Comparison of ENCODE assay signal across 18 cellular contexts in the genomic region with DNA sequence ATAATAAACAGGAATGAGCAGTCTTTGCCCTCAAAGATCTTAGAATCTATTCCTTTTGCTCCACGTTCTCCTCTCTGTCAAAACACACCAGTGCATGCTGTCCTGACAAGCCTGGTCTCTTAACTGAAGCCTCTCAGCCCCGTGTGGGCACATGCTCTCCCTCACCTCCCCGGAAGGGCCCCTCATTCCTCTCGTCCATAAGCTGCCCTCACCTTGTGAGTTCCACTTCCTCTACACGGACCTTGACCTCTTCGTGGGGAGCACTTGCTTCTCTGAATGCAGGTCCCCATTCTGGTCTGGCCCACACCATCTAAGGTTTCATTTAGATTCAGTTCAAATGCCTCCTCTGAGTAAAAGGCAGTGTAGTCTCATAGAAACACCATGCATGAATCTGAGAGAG.
A peak's percentile ranks its signal among the peaks of the same experiment; 100 is the strongest.
DNase-seq lines count a peak whose midpoint lies in the region; ATAC-seq, FAIRE-seq and TF ChIP-seq lines count a peak whose summit lies in the region.
"Had no signal": no experiment of that assay in that cellular context is flagged by ENCODE, and none has a peak within 500 bp of the region (broad histone marks: within the 10 kb centered on the region; RNA-seq: fewer than 3 reads in every experiment).

No MANE protein-coding gene starts in this region.

- H3K4me1 ChIP-seq in GM12878 (ENCODE audit: control insufficient read depth, insufficient read depth, low read length), result peaks cover 42% of the 10 kb centered on the region

- H3K27ac ChIP-seq in GM12878 (ENCODE audit: control insufficient read depth, insufficient read depth), result peak overlapping the region; percentile 99
- H3K27ac ChIP-seq: C4-2B, PC-9 had no signal

- no peak for DNase-seq in GM12891 (ENCODE audit: insufficient read length, low spot score)
- DNase-seq in GM20000 (ENCODE audit: low spot score), result peak; percentile 22
- peak; percentile 52 for DNase-seq in GM12878 (ENCODE audit: low read depth, low spot score)
- DNase-seq in T-helper 2 cell, result no peak
- DNase-seq in DMS79 treated with DMSO at 0.1 percent for 48 hours (lab: John Stamatoyannopoulos, UW), result no peak
- DNase-seq in NCI-H146 treated with DMSO at 0.1 percent for 48 hours (lab: John Stamatoyannopoulos, UW; ENCODE audit: unreplicated experiment), result no peak
- DNase-seq in medulla oblongata (ENCODE audit: extremely low spot score), result no peak
- DNase-seq: ACHN, DND-41, GOT3, KG1, NCI-H1417 treated with DMSO at 0.1 percent for 48 hours, NCI-H1930, NCI-H226, NCI-H524, PC-9, T-helper 1 cell had no signal

- no peaks in the 10 kb centered on the region for H3K9me3 ChIP-seq in GM12878 (replicated peaks; ENCODE audit: control insufficient read depth, insufficient read depth, low read length)

- peak overlapping the region; percentile 62 for H2AFZ ChIP-seq in GM12878 (ENCODE audit: control insufficient read depth, low read depth, low read length)
- H2AFZ ChIP-seq: PC-9 had no signal

- H3K4me2 ChIP-seq in GM12878 (ENCODE audit: control insufficient read depth, insufficient read depth), result peak overlapping the region; percentile 71
- H3K4me2 ChIP-seq: PC-9 had no signal

- intact Hi-C loops in GM12878 (cut with micrococcal nuclease; ENCODE audit: unreplicated experiment), result loop anchor here (5.0 kb wide), 1 partner anchor 1657 kb away; no protein-coding TSS in a partner anchor

- BruUV-seq in GM12878 (replicated peaks; lab: Mats Ljungman, UMichigan), result no TSS peak

- WGBS in GM12878 (ENCODE audit: insufficient coverage, insufficient replicate concordance, low lambda C conversion rate, missing lambda C conversion rate), result 7% methylated on average over 6 of the region's 6 CpGs

- no peaks in the 10 kb centered on the region for H3K27me3 ChIP-seq in GM12878 (replicated peaks in 1 of 2; ENCODE audit: control insufficient read depth in 2 of 2, insufficient read depth in 2 of 2, low read length in 1 of 2)

- FAIRE-seq in GM12891 (lab: Jason Lieb, UNC) (peak; percentile 35), GM12878 (lab: Jason Lieb, UNC) (peak; percentile 44)

- no peaks in the 10 kb centered on the region for H4K20me1 ChIP-seq in GM12878 (ENCODE audit: control insufficient read depth, insufficient read depth)

- TF ChIP-seq CTCF in GM20000 (IDR thresholded peaks at IDR 0.05; ENCODE audit: extremely low read depth, missing control alignments) (no peak), GM12878 (IDR thresholded peaks at IDR 0.05 in 2 of 3, conservative IDR thresholded peaks at IDR 0.05 in 1 of 3; ENCODE audit: control insufficient read depth in 2 of 3, extremely low read depth in 1 of 3, insufficient read depth in 1 of 3, low read depth in 3 of 3, low read length in 3 of 3) (no peak)

- CTCF ChIA-PET in GM12878 (lab: Yijun Ruan, JAX), result interaction anchor here (0.9 to 6.1 kb wide), 3 partner anchors 22 to 200 kb away, joined by 3 to 34 read pairs (median 3); no protein-coding TSS in a partner anchor

- RAD21 ChIA-PET in GM12878 (lab: Charles Lee; ENCODE audit: unreplicated experiment), result interaction anchor here (0.7 to 2.2 kb wide), 2 partner anchors 28 to 171 kb away, joined by 3 to 7 read pairs; no protein-coding TSS in a partner anchor

- peaks cover 2% of the 10 kb centered on the region; the same call in 1 of the 2 replicates for H3K79me2 ChIP-seq in GM12878 (ENCODE audit: control insufficient read depth, insufficient read depth, low read length)

- ATAC-seq in GM12878, result peak; percentile 53

- H3K4me3 ChIP-seq in GM12878, result peak overlapping the region; percentile 20; the same call in 1 of the 2 replicates
- H3K4me3 ChIP-seq: PC-9 had no signal

- peak overlapping the region; percentile 53 for H3K9ac ChIP-seq in GM12878 (ENCODE audit: control insufficient read depth, insufficient read depth, low read length)

- TF ChIP-seq EP300 in GM12878 (IDR thresholded peaks at IDR 0.05; ENCODE audit: borderline replicate concordance in 1 of 2, control insufficient read depth in 1 of 2, low read depth in 2 of 2, low read length in 2 of 2), result peak in 1 of 2 experiments; percentile 35; a peak in 1 of 4 replicates

- SMC1A ChIA-PET in GM12878 (lab: Charles Lee; ENCODE audit: uncharacterized antibody, unreplicated experiment), result interaction anchor here (1.1 to 3.3 kb wide), 6 partner anchors 33 to 199 kb away, joined by 3 to 17 read pairs (median 8); no protein-coding TSS in a partner anchor

- no peaks in the 10 kb centered on the region for H3K36me3 ChIP-seq in GM12878 (ENCODE audit: control insufficient read depth in 2 of 2, insufficient read depth in 2 of 2, low read length in 1 of 2)

- TF ChIP-seq RAD21 in GM12878 (IDR thresholded peaks at IDR 0.05; ENCODE audit: insufficient read depth, low read depth, low read length), result no peak

- POLR2A ChIA-PET in GM12878 (lab: Charles Lee), result interaction anchor here (0.6 to 0.8 kb wide), 3 partner anchors 11 to 131 kb away, joined by 3 to 4 read pairs (median 3); no protein-coding TSS in a partner anchor

- in situ Hi-C loops in GM12878 (cut with MboI), result loop anchor here (5.0 to 10.0 kb wide), 2 partner anchors 97 to 1654 kb away; no protein-coding TSS in a partner anchor

- TF ChIP-seq POLR2A in GM12891 (IDR thresholded peaks at IDR 0.05; ENCODE audit: low read depth, low read length) (0 out of 2 replicates have a peak, but pooled peaks have one; percentile 10), GM12878 (IDR thresholded peaks at IDR 0.05; ENCODE audit: low read depth, low read length) (peak; percentile 42; the same call in 1 of the 2 replicates)

TF ChIP-seq in GM12891, 5 proteins besides CTCF, POLR2A, EP300 and RAD21:
- TF ChIP-seq PAX5 (IDR thresholded peaks at IDR 0.05; ENCODE audit: insufficient read depth, low read length, severe bottlenecking) (no peak), POU2F2 (IDR thresholded peaks at IDR 0.05; ENCODE audit: low read depth, low read length) (no peak), TAF1 (IDR thresholded peaks at IDR 0.05; ENCODE audit: low read depth, low read length) (no peak), POLR2AphosphoS5 (IDR thresholded peaks at IDR 0.05; ENCODE audit: low read depth, low read length) (no peak), SPI1 (IDR thresholded peaks at IDR 0.05; ENCODE audit: low read depth, low read length) (peak; percentile 80)

TF ChIP-seq in GM12878, 131 proteins besides CTCF, POLR2A, EP300 and RAD21 (continues in another document):
- TF ChIP-seq YBX1 (IDR thresholded peaks at IDR 0.05), result no peak
- TF ChIP-seq CEBPB (IDR thresholded peaks at IDR 0.05; ENCODE audit: borderline replicate concordance in 1 of 2, low read depth in 2 of 2, low read length in 2 of 2), result no peak
- TF ChIP-seq, protein P1, sequence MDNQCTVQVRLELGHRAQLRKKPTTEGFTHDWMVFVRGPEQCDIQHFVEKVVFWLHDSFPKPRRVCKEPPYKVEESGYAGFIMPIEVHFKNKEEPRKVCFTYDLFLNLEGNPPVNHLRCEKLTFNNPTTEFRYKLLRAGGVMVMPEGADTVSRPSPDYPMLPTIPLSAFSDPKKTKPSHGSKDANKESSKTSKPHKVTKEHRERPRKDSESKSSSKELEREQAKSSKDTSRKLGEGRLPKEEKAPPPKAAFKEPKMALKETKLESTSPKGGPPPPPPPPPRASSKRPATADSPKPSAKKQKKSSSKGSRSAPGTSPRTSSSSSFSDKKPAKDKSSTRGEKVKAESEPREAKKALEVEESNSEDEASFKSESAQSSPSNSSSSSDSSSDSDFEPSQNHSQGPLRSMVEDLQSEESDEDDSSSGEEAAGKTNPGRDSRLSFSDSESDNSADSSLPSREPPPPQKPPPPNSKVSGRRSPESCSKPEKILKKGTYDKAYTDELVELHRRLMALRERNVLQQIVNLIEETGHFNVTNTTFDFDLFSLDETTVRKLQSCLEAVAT (IDR thresholded peaks at IDR 0.05), result no peak
- no peak for TF ChIP-seq SMARCA5 (IDR thresholded peaks at IDR 0.05)
- TF ChIP-seq KDM1A (IDR thresholded peaks at IDR 0.05; ENCODE audit: borderline replicate concordance), result no peak
- TF ChIP-seq BMI1 (IDR thresholded peaks at IDR 0.05; ENCODE audit: borderline replicate concordance), result no peak
- no peak for TF ChIP-seq ATF7 (IDR thresholded peaks at IDR 0.05; ENCODE audit: low read depth)
- 0 out of 2 replicates have a peak, but pooled peaks have one; percentile 48 for TF ChIP-seq DPF2 (IDR thresholded peaks at IDR 0.05)
- no peak for TF ChIP-seq RAD51 (IDR thresholded peaks at IDR 0.05)
- TF ChIP-seq FOXK2 (IDR thresholded peaks at IDR 0.05), result no peak
- TF ChIP-seq MTA3 (IDR thresholded peaks at IDR 0.05; ENCODE audit: borderline replicate concordance, low read length), result no peak
- no peak for TF ChIP-seq GABPA (IDR thresholded peaks at IDR 0.05; ENCODE audit: low read depth)
- no peak for TF ChIP-seq STAT3 (IDR thresholded peaks at IDR 0.05; ENCODE audit: low read depth, low read length)
- no peak for TF ChIP-seq TCF3 (IDR thresholded peaks at IDR 0.05; ENCODE audit: borderline replicate concordance, insufficient read depth, low read depth, low read length)
- TF ChIP-seq, protein P2, sequence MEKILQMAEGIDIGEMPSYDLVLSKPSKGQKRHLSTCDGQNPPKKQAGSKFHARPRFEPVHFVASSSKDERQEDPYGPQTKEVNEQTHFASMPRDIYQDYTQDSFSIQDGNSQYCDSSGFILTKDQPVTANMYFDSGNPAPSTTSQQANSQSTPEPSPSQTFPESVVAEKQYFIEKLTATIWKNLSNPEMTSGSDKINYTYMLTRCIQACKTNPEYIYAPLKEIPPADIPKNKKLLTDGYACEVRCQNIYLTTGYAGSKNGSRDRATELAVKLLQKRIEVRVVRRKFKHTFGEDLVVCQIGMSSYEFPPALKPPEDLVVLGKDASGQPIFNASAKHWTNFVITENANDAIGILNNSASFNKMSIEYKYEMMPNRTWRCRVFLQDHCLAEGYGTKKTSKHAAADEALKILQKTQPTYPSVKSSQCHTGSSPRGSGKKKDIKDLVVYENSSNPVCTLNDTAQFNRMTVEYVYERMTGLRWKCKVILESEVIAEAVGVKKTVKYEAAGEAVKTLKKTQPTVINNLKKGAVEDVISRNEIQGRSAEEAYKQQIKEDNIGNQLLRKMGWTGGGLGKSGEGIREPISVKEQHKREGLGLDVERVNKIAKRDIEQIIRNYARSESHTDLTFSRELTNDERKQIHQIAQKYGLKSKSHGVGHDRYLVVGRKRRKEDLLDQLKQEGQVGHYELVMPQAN (conservative IDR thresholded peaks at IDR 0.05), result no peak
- no peak for TF ChIP-seq CHD4 (IDR thresholded peaks at IDR 0.05)
- no peak for TF ChIP-seq HDGF (IDR thresholded peaks at IDR 0.05)
- TF ChIP-seq, protein P3, sequence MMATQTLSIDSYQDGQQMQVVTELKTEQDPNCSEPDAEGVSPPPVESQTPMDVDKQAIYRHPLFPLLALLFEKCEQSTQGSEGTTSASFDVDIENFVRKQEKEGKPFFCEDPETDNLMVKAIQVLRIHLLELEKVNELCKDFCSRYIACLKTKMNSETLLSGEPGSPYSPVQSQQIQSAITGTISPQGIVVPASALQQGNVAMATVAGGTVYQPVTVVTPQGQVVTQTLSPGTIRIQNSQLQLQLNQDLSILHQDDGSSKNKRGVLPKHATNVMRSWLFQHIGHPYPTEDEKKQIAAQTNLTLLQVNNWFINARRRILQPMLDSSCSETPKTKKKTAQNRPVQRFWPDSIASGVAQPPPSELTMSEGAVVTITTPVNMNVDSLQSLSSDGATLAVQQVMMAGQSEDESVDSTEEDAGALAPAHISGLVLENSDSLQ (IDR thresholded peaks at IDR 0.05), result no peak

Comparison
In these comparisons a context has a peak if more than half of its experiments do, and no peak if none do; other contexts are left out.
1. DNase-seq: peak in GM20000 (single experiment) and GM12878 (single experiment); none in GM12891 (single experiment), T-helper 2 cell (0 of 5), DMS79 treated with DMSO at 0.1 percent for 48 hours (single experiment), NCI-H146 treated with DMSO at 0.1 percent for 48 hours (single experiment) and medulla oblongata (single experiment).